Comparison of ENCODE assay signal across 1 cellular context in genomic region chr1:246828818-246829217, GRCh38.
A peak's percentile ranks its signal among the peaks of the same experiment; 100 is the strongest.
TF ChIP-seq lines count a peak whose summit lies in the region.

No MANE protein-coding gene starts in this region.

TF ChIP-seq in K562, 482 proteins besides CTCF, POLR2A, EP300 and RAD21 (continued from another document):
- no peak for TF ChIP-seq ZNF347 (CRISPR knock-in tag; IDR thresholded peaks at IDR 0.05; ENCODE audit: low read depth)
- no peak for TF ChIP-seq NKRF (IDR thresholded peaks at IDR 0.05; ENCODE audit: borderline replicate concordance)
- TF ChIP-seq, protein P1, sequence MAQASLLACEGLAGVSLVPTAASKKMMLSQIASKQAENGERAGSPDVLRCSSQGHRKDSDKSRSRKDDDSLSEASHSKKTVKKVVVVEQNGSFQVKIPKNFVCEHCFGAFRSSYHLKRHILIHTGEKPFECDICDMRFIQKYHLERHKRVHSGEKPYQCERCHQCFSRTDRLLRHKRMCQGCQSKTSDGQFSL (CRISPR knock-in tag; IDR thresholded peaks at IDR 0.05): 0 out of 2 replicates have a peak, but pooled peaks have one; percentile 32
- TF ChIP-seq, protein P1 (tag; IDR thresholded peaks at IDR 0.05): no peak
- peak; percentile 95 for TF ChIP-seq TRIM28 (IDR thresholded peaks at IDR 0.05)
- TF ChIP-seq SMARCA5 (IDR thresholded peaks at IDR 0.05): no peak
- TF ChIP-seq ZNF444 (CRISPR knock-in tag; IDR thresholded peaks at IDR 0.05): no peak
- peak in 1 of 3 experiments; percentile 42 for TF ChIP-seq YY1 (IDR thresholded peaks at IDR 0.05; ENCODE audit: borderline replicate concordance in 1 of 3, control insufficient read depth in 1 of 3, extremely low read depth in 1 of 3, insufficient read depth in 3 of 3, insufficient read length in 1 of 3, insufficient replicate concordance in 2 of 3, low read depth in 1 of 3, low read length in 2 of 3)
TF ChIP-seq in K562: peak in this region for 7.
